Comparison of ENCODE assay signal across 27 cellular contexts in genomic region chr1:214249651-214250050, GRCh38.
"Had no signal": no experiment of that assay in that cellular context is flagged by ENCODE, and none has a peak within 500 bp of the region (broad histone marks: within the 10 kb centered on the region; RNA-seq: fewer than 3 reads in every experiment).

No MANE protein-coding gene starts in this region.

- H3K36me3 ChIP-seq: neural progenitor cell, ovary, right lobe of liver, sigmoid colon, stomach, thoracic aorta, thyroid gland, tibial nerve, upper lobe of left lung, vagina had no signal

- H3K27ac ChIP-seq: neural progenitor cell, ovary, parathyroid adenoma, psoas muscle, right lobe of liver, sigmoid colon, stomach, thoracic aorta, thyroid gland, tibial nerve, upper lobe of left lung, vagina had no signal

- H3K4me1 ChIP-seq: parathyroid adenoma, psoas muscle, right lobe of liver, sigmoid colon, stomach, thyroid gland, tibial nerve, upper lobe of left lung, vagina had no signal

- H3K4me1 Mint-ChIP-seq: stimulated activated effector memory CD8-positive, alpha-beta T cell treated with anti-CD3 and anti-CD28 coated beads, Interleukin-12 subunit alpha, Interleukin-12 subunit beta, amount 100 ng/mL, for 72 hours; stimulated activated naive B cell treated with anti-CD40 and anti-IgM and Interleukin-4, amounts not matched to agents 10 μg/mL and 1 μg/mL and 100 μg/mL, for 72 hours had no signal

- H3K36me3 Mint-ChIP-seq: neural progenitor cell; stimulated activated effector memory CD8-positive, alpha-beta T cell treated with anti-CD3 and anti-CD28 coated beads, Interleukin-12 subunit alpha, Interleukin-12 subunit beta, amount 100 ng/mL, for 72 hours; stimulated activated naive B cell treated with anti-CD40 and anti-IgM and Interleukin-4, amounts not matched to agents 10 μg/mL and 1 μg/mL and 100 μg/mL, for 72 hours had no signal

- H3K4me3 Mint-ChIP-seq: nephron; neural progenitor cell; stimulated activated effector memory CD8-positive, alpha-beta T cell treated with anti-CD3 and anti-CD28 coated beads, Interleukin-12 subunit alpha, Interleukin-12 subunit beta, amount 100 ng/mL, for 72 hours; stimulated activated naive B cell treated with anti-CD40 and anti-IgM and Interleukin-4, amounts not matched to agents 10 μg/mL and 1 μg/mL and 100 μg/mL, for 72 hours; stimulated activated naive CD8-positive, alpha-beta T cell treated with anti-CD3 and anti-CD28 coated beads, Interleukin-15, Interleukin-2, amounts not matched to agents 100 ng/mL and 50 ng/mL, for 24 hours had no signal

- H3K9me3 Mint-ChIP-seq: nephron; neural progenitor cell; stimulated activated effector memory CD8-positive, alpha-beta T cell treated with anti-CD3 and anti-CD28 coated beads, Interleukin-12 subunit alpha, Interleukin-12 subunit beta, amount 100 ng/mL, for 72 hours; stimulated activated naive B cell treated with anti-CD40 and anti-IgM and Interleukin-4, amounts not matched to agents 10 μg/mL and 1 μg/mL and 100 μg/mL, for 72 hours; stimulated activated naive CD8-positive, alpha-beta T cell treated with anti-CD3 and anti-CD28 coated beads, Interleukin-15, Interleukin-2, amounts not matched to agents 100 ng/mL and 50 ng/mL, for 24 hours had no signal

- ATAC-seq: psoas muscle; right cardiac atrium; right lobe of liver; stimulated activated effector memory CD8-positive, alpha-beta T cell treated with anti-CD3 and anti-CD28 coated beads, Interleukin-12 subunit alpha, Interleukin-12 subunit beta, amount 100 ng/mL, for 72 hours; stimulated activated naive B cell treated with anti-CD40 and anti-IgM and Interleukin-4, amounts not matched to agents 10 μg/mL and 1 μg/mL and 100 μg/mL, for 72 hours had no signal

- H3K27ac Mint-ChIP-seq: nephron; progenitor cell of endocrine pancreas; stimulated activated effector memory CD8-positive, alpha-beta T cell treated with anti-CD3 and anti-CD28 coated beads, Interleukin-12 subunit alpha, Interleukin-12 subunit beta, amount 100 ng/mL, for 72 hours; stimulated activated naive B cell treated with anti-CD40 and anti-IgM and Interleukin-4, amounts not matched to agents 10 μg/mL and 1 μg/mL and 100 μg/mL, for 72 hours; stimulated activated naive CD8-positive, alpha-beta T cell treated with anti-CD3 and anti-CD28 coated beads, Interleukin-15, Interleukin-2, amounts not matched to agents 100 ng/mL and 50 ng/mL, for 24 hours had no signal

- DNase-seq: occipital lobe; ovary; posterior cingulate gyrus; psoas muscle; right cardiac atrium; right lobe of liver; sigmoid colon; small intestine; stimulated activated CD4-positive, alpha-beta T cell treated with anti-CD3 and anti-CD28 coated beads, Interleukin-15, amount 100 ng/mL, for 24 hours; stimulated activated CD4-positive, alpha-beta T cell treated with anti-CD3 and anti-CD28 coated beads, Interleukin-2, amount 100 ng/mL, for 24 hours; stimulated activated CD4-positive, alpha-beta T cell treated with anti-CD3 and anti-CD28 coated beads, Interleukin-2, amount 100 ng/mL, for 48 hours; stimulated activated CD4-positive, alpha-beta T cell treated with anti-CD3 and anti-CD28 coated beads, Interleukin-4, amount 100 ng/mL, for 24 hours; stimulated activated naive B cell treated with anti-CD40 and anti-IgM and Interleukin-4, amounts not matched to agents 10 μg/mL and 1 μg/mL and 100 μg/mL, for 72 hours; stimulated activated naive CD4-positive, alpha-beta T cell treated with Interleukin-2 at 50 U/mL for 16 hours; stomach; thyroid gland; trophoblast cell had no signal

- H3K9ac ChIP-seq: neural progenitor cell, parathyroid adenoma had no signal

- H3K9me3 ChIP-seq: ovary, psoas muscle, right lobe of liver, sigmoid colon, stomach, thoracic aorta, thyroid gland, tibial nerve, upper lobe of left lung, vagina had no signal

- H3K27me3 ChIP-seq: neural progenitor cell, ovary, right lobe of liver, sigmoid colon, thyroid gland, tibial nerve, upper lobe of left lung, vagina had no signal

- H3K4me3 ChIP-seq: neural progenitor cell, ovary, psoas muscle, right lobe of liver, sigmoid colon, stomach, thoracic aorta, thyroid gland, tibial nerve, upper lobe of left lung, vagina had no signal

- H3K79me2 ChIP-seq: parathyroid adenoma had no signal
